Comparison of ENCODE assay signal across 6 cellular contexts in genomic region chr12:34228046-34228445, GRCh38.
A peak's percentile ranks its signal among the peaks of the same experiment; 100 is the strongest.
DNase-seq lines count a peak whose midpoint lies in the region; ATAC-seq, FAIRE-seq and TF ChIP-seq lines count a peak whose summit lies in the region.
"Not testable (repeated sequence)": the region's sequence is repeated elsewhere in the genome, so short reads cannot be mapped to it uniquely, and the experiment has no call there.

No MANE protein-coding gene starts in this region.

- not testable (repeated sequence) for H3K9me2 ChIP-seq in PC-9 (ENCODE audit: insufficient read depth)

- WGBS in mammary epithelial cell (ENCODE audit: low coverage, missing lambda C conversion rate) = 6% methylated on average over 3 of the region's 3 CpGs

- H4K20me1 ChIP-seq in PC-9 (ENCODE audit: insufficient read depth); mammary epithelial cell (ENCODE audit: insufficient read depth, low read length): not testable (repeated sequence)

- not testable (repeated sequence) for H2AFZ ChIP-seq in PC-9; mammary epithelial cell (ENCODE audit: low read depth, low read length)

- not testable (repeated sequence) for H3K9me3 ChIP-seq in PC-9 (ENCODE audit: insufficient read depth, low read depth)
- H3K9me3 ChIP-seq in mammary epithelial cell (replicated peaks; ENCODE audit: insufficient read depth, low read length) = peaks cover 10% of the 10 kb centered on the region

- H3K4me1 ChIP-seq in PC-9 (replicated peaks; ENCODE audit: insufficient read depth) = peaks cover 27% of the 10 kb centered on the region
- not testable (repeated sequence) for H3K4me1 ChIP-seq in mammary epithelial cell (ENCODE audit: insufficient read depth, low read length); foreskin keratinocyte

- not testable (repeated sequence) for H3K9ac ChIP-seq in mammary epithelial cell (ENCODE audit: insufficient read depth, low read length)

- dilution Hi-C loops in mammary epithelial cell (cut with HindIII; ENCODE audit: low sequenced_read_pairs) = not testable (repeated sequence)

- POLR2A ChIA-PET in PC-9 (lab: Charles Lee; ENCODE audit: unreplicated experiment) = interaction anchor here (0.6 kb wide), 1 partner anchor 14 kb away, joined by 3 read pairs; no protein-coding TSS in a partner anchor

- not testable (repeated sequence) for H3K79me2 ChIP-seq in PC-9 (ENCODE audit: low read depth); mammary epithelial cell (ENCODE audit: insufficient read depth, low read length)

- DNase-seq in M059J (ENCODE audit: low read depth) (peak; percentile 46), PC-9 (peak; percentile 31 to 62), mammary epithelial cell (peak; percentile 43), coronary artery (ENCODE audit: low spot score) (peak; percentile 31), foreskin keratinocyte (peak; percentile 9 to 31)
- not testable (repeated sequence) for DNase-seq in urothelium cell line (ENCODE audit: low spot score)

- peak overlapping the region; percentile 66 for H3K4me2 ChIP-seq in PC-9
- H3K4me2 ChIP-seq in mammary epithelial cell (ENCODE audit: insufficient read depth, low read depth, low read length) = not testable (repeated sequence)

- not testable (repeated sequence) for TF ChIP-seq CTCF in PC-9 (conservative IDR thresholded peaks at IDR 0.05); mammary epithelial cell (conservative IDR thresholded peaks at IDR 0.05 in 1 of 2, IDR thresholded peaks at IDR 0.05 in 1 of 2; ENCODE audit: extremely low read depth in 1 of 2, insufficient read depth in 1 of 2, low read depth in 1 of 2, low read length in 2 of 2); coronary artery (IDR thresholded peaks at IDR 0.05); foreskin keratinocyte (conservative IDR thresholded peaks at IDR 0.05)

- in situ Hi-C loops in mammary epithelial cell (cut with MboI; ENCODE audit: low sequenced_read_pairs in 2 of 2) = not testable (repeated sequence)

- ATAC-seq in foreskin keratinocyte = not testable (repeated sequence)

- peak overlapping the region; percentile 84 for H3K27ac ChIP-seq in PC-9
- H3K27ac ChIP-seq in mammary epithelial cell (ENCODE audit: insufficient read depth, low read depth, low read length); coronary artery; foreskin keratinocyte: not testable (repeated sequence)

- not testable (repeated sequence) for BruUV-seq in PC-9 (replicated peaks; lab: Mats Ljungman, UMichigan); mammary epithelial cell (replicated peaks; lab: Mats Ljungman, UMichigan)

- peak; percentile 42 for FAIRE-seq in urothelium cell line (lab: Jason Lieb, UNC)

- intact Hi-C loops in PC-9 (cut with micrococcal nuclease; ENCODE audit: unreplicated experiment); mammary epithelial cell (cut with micrococcal nuclease): not testable (repeated sequence)

- H3K36me3 ChIP-seq in PC-9 (ENCODE audit: low read depth); mammary epithelial cell (ENCODE audit: insufficient read depth, low read length): not testable (repeated sequence)

- not testable (repeated sequence) for H3K27me3 ChIP-seq in PC-9 (ENCODE audit: insufficient read depth, low read depth); mammary epithelial cell (ENCODE audit: insufficient read depth, low read length); foreskin keratinocyte

- not testable (repeated sequence) for H3F3A ChIP-seq in PC-9 (ENCODE audit: insufficient read depth, low read depth)

- H3K4me3 ChIP-seq in PC-9 = peak overlapping the region; percentile 28; the same call in 1 of the 2 replicates
- H3K4me3 ChIP-seq in mammary epithelial cell (replicated peaks in 1 of 3; ENCODE audit: insufficient read depth in 1 of 3, low read depth in 2 of 3, low read length in 3 of 3); coronary artery: not testable (repeated sequence)

- CTCF ChIA-PET in PC-9 (lab: Charles Lee); mammary epithelial cell (lab: Charles Lee; ENCODE audit: low non-redundant PET): not testable (repeated sequence)
